Comparison of ENCODE assay signal across 14 cellular contexts in genomic region chr2:66700181-66700686, GRCh38.
DNase-seq lines count a peak whose midpoint lies in the region; ATAC-seq, FAIRE-seq and TF ChIP-seq lines count a peak whose summit lies in the region.
"Had no signal": no experiment of that assay in that cellular context is flagged by ENCODE, and none has a peak within 500 bp of the region (broad histone marks: within the 10 kb centered on the region; RNA-seq: fewer than 3 reads in every experiment).

No MANE protein-coding gene starts in this region.

- H3K4me3 Mint-ChIP-seq in astrocyte (ENCODE audit: unreplicated experiment) (no peak overlapping the region), natural killer cell (no peak overlapping the region)
- H3K4me3 Mint-ChIP-seq in CD8-positive, alpha-beta memory T cell = no peak overlapping the region

- in situ Hi-C loops in transverse colon (cut with MboI; ENCODE audit: low pct_ligation_motif_present in 1 of 4, low pct_unique_long_range_greater_than_20kb in 1 of 4, low sequenced_read_pairs in 3 of 4) = no loop called here

- H3K27me3 Mint-ChIP-seq in astrocyte (ENCODE audit: low read depth, unreplicated experiment) (no peaks in the 10 kb centered on the region), natural killer cell (ENCODE audit: low read depth in 2 of 2) (no peaks in the 10 kb centered on the region)
- H3K27me3 Mint-ChIP-seq in CD8-positive, alpha-beta memory T cell = no peaks in the 10 kb centered on the region

- CTCF ChIA-PET in CD8-positive, alpha-beta memory T cell (lab: Charles Lee) = no interaction called here

- H3K36me3 Mint-ChIP-seq in astrocyte (ENCODE audit: low read depth, unreplicated experiment) = no peaks in the 10 kb centered on the region
- no peaks in the 10 kb centered on the region for H3K36me3 Mint-ChIP-seq in CD8-positive, alpha-beta memory T cell
- no peaks in the 10 kb centered on the region for H3K36me3 Mint-ChIP-seq in natural killer cell

- H4K20me1 ChIP-seq in astrocyte (ENCODE audit: insufficient read depth, low read length) = no peaks in the 10 kb centered on the region

- TF ChIP-seq POLR2A in transverse colon (IDR thresholded peaks at IDR 0.05) = no peak

- TF ChIP-seq EP300 in transverse colon (IDR thresholded peaks at IDR 0.05; ENCODE audit: low read depth) = no peak

- H3K4me1 Mint-ChIP-seq in astrocyte (ENCODE audit: low read depth, unreplicated experiment) = no peaks in the 10 kb centered on the region
- H3K4me1 Mint-ChIP-seq in CD8-positive, alpha-beta memory T cell = no peaks in the 10 kb centered on the region
- H3K4me1 Mint-ChIP-seq in natural killer cell = no peaks in the 10 kb centered on the region

- no peak overlapping the region for H3K4me3 ChIP-seq in astrocyte (ENCODE audit: insufficient read depth, low read depth, low read length)
- no peak overlapping the region for H3K4me3 ChIP-seq in lower lobe of right lung
- no peak overlapping the region for H3K4me3 ChIP-seq in transverse colon
- no peak overlapping the region for H3K4me3 ChIP-seq in CD8-positive, alpha-beta memory T cell (ENCODE audit: low read length)
- H3K4me3 ChIP-seq: heart left ventricle had no signal

- H3K9ac ChIP-seq in astrocyte (ENCODE audit: low read length) = no peak overlapping the region

- H3K9me3 ChIP-seq in astrocyte (ENCODE audit: insufficient read depth, low read depth, low read length) (no peaks in the 10 kb centered on the region), lower lobe of right lung (no peaks in the 10 kb centered on the region), transverse colon (no peaks in the 10 kb centered on the region)
- H3K9me3 ChIP-seq in CD8-positive, alpha-beta memory T cell (ENCODE audit: low read length) = no peaks in the 10 kb centered on the region
- H3K9me3 ChIP-seq: heart left ventricle had no signal

- no peak overlapping the region for H3K27ac Mint-ChIP-seq in astrocyte (ENCODE audit: unreplicated experiment)
- no peak overlapping the region for H3K27ac Mint-ChIP-seq in CD8-positive, alpha-beta memory T cell
- no peak overlapping the region for H3K27ac Mint-ChIP-seq in natural killer cell

- intact Hi-C loops in lower lobe of right lung (cut with DNase I) = no loop called here
- intact Hi-C loops in transverse colon (cut with DNase I; ENCODE audit: low total_unique reads) = loop anchor here (5.0 kb wide), 1 partner anchor 92 kb away; no protein-coding TSS in a partner anchor
- intact Hi-C loops in natural killer cell (cut with micrococcal nuclease) = no loop called here

- H3K36me3 ChIP-seq in astrocyte (ENCODE audit: insufficient read depth, low read length) = no peaks in the 10 kb centered on the region
- H3K36me3 ChIP-seq in lower lobe of right lung = no peaks in the 10 kb centered on the region
- no peaks in the 10 kb centered on the region for H3K36me3 ChIP-seq in transverse colon
- H3K36me3 ChIP-seq in CD8-positive, alpha-beta memory T cell (ENCODE audit: insufficient read depth, low read length) = no peaks in the 10 kb centered on the region
- H3K36me3 ChIP-seq: heart left ventricle had no signal

- no peaks in the 10 kb centered on the region for H3K79me2 ChIP-seq in astrocyte (ENCODE audit: insufficient read depth, low read length)

- DNase-seq in NCI-H146 (lab: John Stamatoyannopoulos, UW) (peak; percentile 33), NCI-H146 treated with DMSO at 0.1 percent for 48 hours (lab: John Stamatoyannopoulos, UW; ENCODE audit: unreplicated experiment) (no peak), astrocyte (ENCODE audit: low read depth) (no peak), lower lobe of right lung (no peak), transverse colon (no peak), natural killer cell (no peak)
- DNase-seq in CD8-positive, alpha-beta memory T cell = no peak
- DNase-seq: activated T-cell treated with anti-CD3 and anti-CD28 coated beads for 4 hours, dermis blood vessel endothelial cell, DND-41, heart left ventricle had no signal

- H3K9me3 Mint-ChIP-seq in astrocyte (ENCODE audit: unreplicated experiment) (no peaks in the 10 kb centered on the region), natural killer cell (peaks cover 0 to 2% of the 10 kb centered on the region in 2 donors)
- peaks cover 0 to 4% (median 0%) of the 10 kb centered on the region in 5 donors for H3K9me3 Mint-ChIP-seq in CD8-positive, alpha-beta memory T cell

- POLR2A ChIA-PET in CD8-positive, alpha-beta memory T cell (lab: Charles Lee) = no interaction called here

- H3K4me2 ChIP-seq in astrocyte (ENCODE audit: low read length) = no peak overlapping the region

- TF ChIP-seq CTCF in astrocyte (IDR thresholded peaks at IDR 0.05; ENCODE audit: insufficient read depth, low read depth, low read length) (no peak), lower lobe of right lung (IDR thresholded peaks at IDR 0.05) (no peak), transverse colon (IDR thresholded peaks at IDR 0.05) (no peak), natural killer cell (IDR thresholded peaks at IDR 0.05) (no peak)

- H3K27me3 ChIP-seq in astrocyte (ENCODE audit: insufficient read depth, low read length) (no peaks in the 10 kb centered on the region), lower lobe of right lung (ENCODE audit: low read depth) (no peaks in the 10 kb centered on the region), transverse colon (no peaks in the 10 kb centered on the region)
- no peaks in the 10 kb centered on the region for H3K27me3 ChIP-seq in CD8-positive, alpha-beta memory T cell (ENCODE audit: insufficient read depth, low read length, poor library complexity, severe bottlenecking)

- FAIRE-seq in astrocyte (lab: Jason Lieb, UNC) = no peak
- FAIRE-seq: GM12892 had no signal

- ATAC-seq in lower lobe of right lung = no peak
- ATAC-seq in natural killer cell = no peak
- ATAC-seq in HG02970 (IDR thresholded peaks at IDR 0.05; ENCODE audit: low FRiP score, unreplicated experiment) = no peak
- ATAC-seq: heart left ventricle, Right ventricle myocardium inferior had no signal

- H3K27ac ChIP-seq in astrocyte (ENCODE audit: low read depth, low read length) = no peak overlapping the region
- peak overlapping the region; percentile 3 for H3K27ac ChIP-seq in lower lobe of right lung
- H3K27ac ChIP-seq in transverse colon = peak overlapping the region; percentile 31 to 79 (median 74)
- H3K27ac ChIP-seq in CD8-positive, alpha-beta memory T cell (ENCODE audit: low read depth, low read length) = no peak overlapping the region

- H3K4me1 ChIP-seq in astrocyte (ENCODE audit: insufficient read depth, low read length) (no peaks in the 10 kb centered on the region), lower lobe of right lung (no peaks in the 10 kb centered on the region), transverse colon (peaks cover 0 to 18% (median 6%) of the 10 kb centered on the region in 4 donors)
- H3K4me1 ChIP-seq in CD8-positive, alpha-beta memory T cell (ENCODE audit: insufficient read depth, low read length) = no peaks in the 10 kb centered on the region
- H3K4me1 ChIP-seq: heart left ventricle had no signal

- WGBS in transverse colon (ENCODE audit: low coverage in 1 of 2), 2 donors = 29 to 39% methylated on average over 4 of the region's 4 CpGs

- peak overlapping the region; percentile 29 for H2AFZ ChIP-seq in astrocyte (ENCODE audit: low read depth, low read length)

Comparison
In these comparisons a context has a peak if more than half of its experiments do, and no peak if none do; other contexts are left out.
1. H3K27ac ChIP-seq: peak in lower lobe of right lung (single experiment) and transverse colon (4 of 4); none in astrocyte (single experiment) and CD8-positive, alpha-beta memory T cell (single experiment).